In genomic region chr2:39838589-39838988, GRCh38 we compare ENCODE assay signal across 15 cellular contexts.
"Had no signal": no experiment of that assay in that cellular context is flagged by ENCODE, and none has a peak within 500 bp of the region (broad histone marks: within the 10 kb centered on the region; RNA-seq: fewer than 3 reads in every experiment).

No MANE protein-coding gene starts in this region.

- H3K4me3 Mint-ChIP-seq: activated naive CD4-positive, alpha-beta T cell treated with anti-CD3 and anti-CD28 coated beads, Interleukin-2, amount 50 U/mL, for 24 hours; activated T-cell treated with anti-CD3 and anti-CD28 coated beads, Interleukin-2, amount 50 U/mL, for 24 hours; natural killer cell; stimulated activated naive CD8-positive, alpha-beta T cell treated with anti-CD3 and anti-CD28 coated beads, Interleukin-15, amount 100 ng/mL, for 72 hours had no signal

- H3K27ac ChIP-seq: body of pancreas, epithelial cell of prostate, testis had no signal

- ATAC-seq: activated CD4-positive, CD25-positive, alpha-beta regulatory T cell treated with anti-CD3 and anti-CD28 coated beads, Interleukin-2, amount 50 U/mL, for 24 hours; left cardiac atrium had no signal

- H3K27ac Mint-ChIP-seq: activated naive CD4-positive, alpha-beta T cell treated with anti-CD3 and anti-CD28 coated beads, Interleukin-2, amount 50 U/mL, for 24 hours; activated T-cell treated with anti-CD3 and anti-CD28 coated beads, Interleukin-2, amount 50 U/mL, for 24 hours; natural killer cell had no signal

- H3K27me3 Mint-ChIP-seq: stimulated activated naive CD8-positive, alpha-beta T cell treated with anti-CD3 and anti-CD28 coated beads, Interleukin-15, amount 100 ng/mL, for 72 hours had no signal

- DNase-seq: activated effector memory CD4-positive, alpha-beta T cell treated with Interleukin-2 at 50 U/mL for 16 hours; activated T-cell treated with anti-CD3 and anti-CD28 coated beads, Interleukin-2, amount 50 U/mL, for 24 hours; effector memory CD4-positive, alpha-beta T cell; hypothalamus; left cardiac atrium; natural killer cell; stimulated activated CD4-positive, alpha-beta T cell treated with anti-CD3 and anti-CD28 coated beads, Interleukin-4, amount 100 ng/mL, for 1 hour; stimulated activated CD8-positive, alpha-beta memory T cell treated with anti-CD3 and anti-CD28 coated beads, Interleukin-4, amount 100 ng/mL, for 48 hours; stimulated activated naive CD8-positive, alpha-beta T cell treated with anti-CD3 and anti-CD28 coated beads, Interleukin-15, amount 100 ng/mL, for 72 hours had no signal

- H3K27me3 ChIP-seq: body of pancreas, testis had no signal

- H3K9me3 ChIP-seq: body of pancreas, mucosa of descending colon, testis had no signal

- H3K4me3 ChIP-seq: body of pancreas, mucosa of descending colon, testis had no signal

- H3K4me1 ChIP-seq: body of pancreas, testis had no signal

- H3K4me1 Mint-ChIP-seq: activated naive CD4-positive, alpha-beta T cell treated with anti-CD3 and anti-CD28 coated beads, Interleukin-2, amount 50 U/mL, for 24 hours; stimulated activated naive CD8-positive, alpha-beta T cell treated with anti-CD3 and anti-CD28 coated beads, Interleukin-15, amount 100 ng/mL, for 72 hours had no signal

- H3K9me3 Mint-ChIP-seq: natural killer cell had no signal

- H3K36me3 Mint-ChIP-seq: activated naive CD4-positive, alpha-beta T cell treated with anti-CD3 and anti-CD28 coated beads, Interleukin-2, amount 50 U/mL, for 24 hours; natural killer cell had no signal
